ENCODE assay signal across 10 cellular contexts in the genomic region with DNA sequence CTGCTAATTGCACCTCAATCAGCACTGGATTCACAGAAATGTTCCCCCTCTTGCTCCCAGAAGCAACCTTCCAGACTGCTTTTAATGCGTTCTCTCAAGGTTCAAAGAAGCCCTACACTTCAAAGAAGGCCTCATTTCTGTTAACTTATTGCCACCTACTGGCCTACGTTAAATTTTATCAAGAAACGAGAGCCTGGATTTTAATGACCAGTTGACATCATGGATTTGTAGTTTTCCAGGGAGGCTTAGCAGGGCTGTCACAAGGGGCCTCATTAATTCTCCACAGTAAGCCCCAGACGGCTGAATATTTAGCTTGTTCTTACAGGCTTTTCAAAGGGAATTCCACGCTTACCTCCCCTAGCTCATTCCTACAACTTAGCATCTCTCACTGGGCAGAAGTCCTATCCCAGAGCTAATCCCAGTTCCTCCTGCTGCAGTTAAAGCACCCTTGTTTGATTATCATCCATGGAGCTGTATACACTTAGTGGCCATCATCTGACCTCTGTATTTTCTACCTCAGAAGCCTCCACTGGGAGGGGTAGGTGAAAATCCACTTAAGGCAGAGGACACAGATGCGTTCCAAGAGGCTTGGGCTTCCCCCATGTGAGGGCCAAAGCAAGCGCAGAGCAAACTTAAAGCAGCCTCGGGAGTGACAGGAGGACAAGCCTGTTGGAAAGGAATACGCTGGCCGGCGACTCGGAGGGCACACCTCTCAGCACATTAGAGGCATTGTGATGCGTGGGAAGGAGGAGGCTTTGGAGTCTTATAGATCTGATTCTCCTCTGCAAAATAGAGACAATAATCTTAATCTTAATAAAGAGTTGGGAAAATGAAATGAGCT. TPM values are rescaled to one million over a fixed set of nuclear protein-coding genes. Genes with fewer than 3 reads are reported as not detected.
DNase-seq lines count a peak whose midpoint lies in the region; ATAC-seq and TF ChIP-seq lines count a peak whose summit lies in the region.
"Had no signal": no experiment of that assay in that cellular context is flagged by ENCODE, and none has a peak within 500 bp of the region (broad histone marks: within the 10 kb centered on the region; RNA-seq: fewer than 3 reads in every experiment).

No MANE protein-coding gene starts in this region.

- no peak overlapping the region for H2BK15ac ChIP-seq in neuronal stem cell (ENCODE audit: low read length)

- no peaks in the 10 kb centered on the region for H3K4me1 ChIP-seq in GM23338 (ENCODE audit: insufficient read depth)
- H3K4me1 ChIP-seq in neuronal stem cell (ENCODE audit: control insufficient read depth in 2 of 2, insufficient read depth in 1 of 2, low read depth in 1 of 2, low read length in 2 of 2) = peaks cover 0 to 3% of the 10 kb centered on the region in 2 donors
- H3K4me1 ChIP-seq: testis had no signal

- H3K27me3 ChIP-seq in GM23338 (ENCODE audit: insufficient read depth) (no peaks in the 10 kb centered on the region), neuronal stem cell (ENCODE audit: control insufficient read depth in 3 of 3, insufficient read depth in 3 of 3, low read depth in 1 of 3, low read length in 3 of 3) (no peaks in the 10 kb centered on the region)
- H3K27me3 ChIP-seq: testis had no signal

- 0 out of 2 replicates have a peak overlapping the region, but pooled peaks have one; percentile 17 for H3K4me2 ChIP-seq in GM23338
- H3K4me2 ChIP-seq in neuronal stem cell (ENCODE audit: insufficient read depth, low read length, poor library complexity, severe bottlenecking) = no peak overlapping the region

- ATAC-seq in GM23338 (peak; percentile 88), GM19395 (IDR thresholded peaks at IDR 0.05; ENCODE audit: unreplicated experiment) (no peak), GM21723 (IDR thresholded peaks at IDR 0.05; ENCODE audit: unreplicated experiment) (no peak), HG02623 (IDR thresholded peaks at IDR 0.05; ENCODE audit: unreplicated experiment) (no peak)

- H3K36me3 ChIP-seq in GM23338 (ENCODE audit: insufficient read depth) = no peaks in the 10 kb centered on the region
- no peaks in the 10 kb centered on the region for H3K36me3 ChIP-seq in neuronal stem cell (replicated peaks in 1 of 2; ENCODE audit: control insufficient read depth in 2 of 2, insufficient read depth in 2 of 2, low read length in 2 of 2)

- no peak overlapping the region for H4K91ac ChIP-seq in neuronal stem cell (ENCODE audit: low read depth, low read length, poor library complexity)

- H3K79me1 ChIP-seq in neuronal stem cell (ENCODE audit: low read depth, low read length) = no peaks in the 10 kb centered on the region

- H2BK120ac ChIP-seq in neuronal stem cell (ENCODE audit: low read depth, low read length) = no peak overlapping the region

- H3K36me3 Mint-ChIP-seq in GM23338 (ENCODE audit: low read depth) = no peaks in the 10 kb centered on the region
- no peaks in the 10 kb centered on the region for H3K36me3 Mint-ChIP-seq in chondrocyte (ENCODE audit: low read depth)
- no peaks in the 10 kb centered on the region for H3K36me3 Mint-ChIP-seq in activated naive CD4-positive, alpha-beta T cell treated with anti-CD3 and anti-CD28 coated beads, Interleukin-2, amount 10 ng/mL, durations not matched to agents 7 days and 5 days

- TF ChIP-seq CTCF in GM23338 (conservative IDR thresholded peaks at IDR 0.05; ENCODE audit: low read depth in 2 of 2) = peak; percentile 51 to 71
- peak; percentile 50 for TF ChIP-seq CTCF in chondrocyte (IDR thresholded peaks at IDR 0.05)

- 0 out of 2 replicates have a peak overlapping the region, but pooled peaks have one; percentile 52 for H2AFZ ChIP-seq in GM23338
- no peak overlapping the region for H2AFZ ChIP-seq in neuronal stem cell (ENCODE audit: low read length)

- peaks cover 5% of the 10 kb centered on the region; the same call in 2 of the 3 replicates for H3K4me1 Mint-ChIP-seq in GM23338
- H3K4me1 Mint-ChIP-seq in chondrocyte (ENCODE audit: low read depth) = no peaks in the 10 kb centered on the region
- H3K4me1 Mint-ChIP-seq in activated naive CD4-positive, alpha-beta T cell treated with anti-CD3 and anti-CD28 coated beads, Interleukin-2, amount 10 ng/mL, durations not matched to agents 7 days and 5 days = no peaks in the 10 kb centered on the region

- peak; percentile 76 for DNase-seq in GM23338 (ENCODE audit: low spot score)
- peak; percentile 14 for DNase-seq in NCI-H2227 treated with DMSO at 0.1 percent for 48 hours (lab: John Stamatoyannopoulos, UW)
- DNase-seq in chondrocyte (ENCODE audit: low spot score) = no peak
- DNase-seq in neuronal stem cell (ENCODE audit: low spot score) = peak; percentile 36
- no peak for DNase-seq in activated naive CD4-positive, alpha-beta T cell treated with anti-CD3 and anti-CD28 coated beads, Interleukin-2, amount 10 ng/mL, durations not matched to agents 7 days and 5 days
- DNase-seq: testis had no signal

- H4K8ac ChIP-seq in neuronal stem cell (ENCODE audit: low read depth, low read length) = no peak overlapping the region

- no peaks in the 10 kb centered on the region for H3F3A ChIP-seq in GM23338 (replicated peaks; ENCODE audit: low read depth)

- no peak overlapping the region for H2BK5ac ChIP-seq in neuronal stem cell (ENCODE audit: low read length)

- H3K27ac Mint-ChIP-seq in GM23338 (no peak overlapping the region), chondrocyte (ENCODE audit: unreplicated experiment) (no peak overlapping the region)
- no peak overlapping the region for H3K27ac Mint-ChIP-seq in activated naive CD4-positive, alpha-beta T cell treated with anti-CD3 and anti-CD28 coated beads, Interleukin-2, amount 10 ng/mL, durations not matched to agents 7 days and 5 days

- H2BK12ac ChIP-seq in neuronal stem cell (ENCODE audit: low read length) = no peak overlapping the region

- H3K14ac ChIP-seq in neuronal stem cell (ENCODE audit: low read length) = no peak overlapping the region

- WGBS in neuronal stem cell (ENCODE audit: extremely low coverage in 2 of 2, insufficient read length in 2 of 2, insufficient replicate concordance in 1 of 2), 2 donors = no CpG with 5 or more reads among the region's 13 CpGs

- H3K27me3 Mint-ChIP-seq in GM23338 (ENCODE audit: insufficient read depth, low read depth, poor library complexity) (no peaks in the 10 kb centered on the region), chondrocyte (ENCODE audit: low read depth) (peaks cover 26% of the 10 kb centered on the region)
- peaks cover 11% of the 10 kb centered on the region for H3K27me3 Mint-ChIP-seq in activated naive CD4-positive, alpha-beta T cell treated with anti-CD3 and anti-CD28 coated beads, Interleukin-2, amount 10 ng/mL, durations not matched to agents 7 days and 5 days

- H3K4me3 ChIP-seq in GM23338 (no peak overlapping the region), neuronal stem cell (ENCODE audit: low read length in 2 of 2) (no peak overlapping the region)
- H3K4me3 ChIP-seq: skin epidermis, testis had no signal

- no peak overlapping the region for H2AK5ac ChIP-seq in neuronal stem cell (ENCODE audit: low read depth, low read length)

- H3K18ac ChIP-seq in neuronal stem cell (ENCODE audit: low read length) = no peak overlapping the region

- no peaks in the 10 kb centered on the region for H3K9me3 Mint-ChIP-seq in GM23338
- peaks cover 8% of the 10 kb centered on the region for H3K9me3 Mint-ChIP-seq in chondrocyte (ENCODE audit: low read depth)
- no peaks in the 10 kb centered on the region for H3K9me3 Mint-ChIP-seq in activated naive CD4-positive, alpha-beta T cell treated with anti-CD3 and anti-CD28 coated beads, Interleukin-2, amount 10 ng/mL, durations not matched to agents 7 days and 5 days

- H3K23ac ChIP-seq in neuronal stem cell (ENCODE audit: low read depth, low read length, poor library complexity) = no peak overlapping the region

- H3K4me3 Mint-ChIP-seq in GM23338 (no peak overlapping the region), chondrocyte (ENCODE audit: unreplicated experiment) (no peak overlapping the region)
- H3K4me3 Mint-ChIP-seq in activated naive CD4-positive, alpha-beta T cell treated with anti-CD3 and anti-CD28 coated beads, Interleukin-2, amount 10 ng/mL, durations not matched to agents 7 days and 5 days = no peak overlapping the region

- no peaks in the 10 kb centered on the region for H4K20me1 ChIP-seq in GM23338 (replicated peaks; ENCODE audit: insufficient read depth)

- H3K9ac ChIP-seq in neuronal stem cell (ENCODE audit: low read depth, low read length, poor library complexity) = no peak overlapping the region

- H3K9me2 ChIP-seq in GM23338 (ENCODE audit: insufficient read depth) = no peaks in the 10 kb centered on the region

- H3K9me3 ChIP-seq in neuronal stem cell (replicated peaks in 1 of 2; ENCODE audit: control insufficient read depth in 2 of 2, insufficient read depth in 1 of 2, low read depth in 1 of 2, low read length in 2 of 2) = peaks cover 0 to 4% of the 10 kb centered on the region in 2 donors
- H3K9me3 ChIP-seq: testis had no signal

- H3K4ac ChIP-seq in neuronal stem cell (ENCODE audit: low read length) = no peak overlapping the region

- CTCF ChIA-PET in activated naive CD4-positive, alpha-beta T cell treated with anti-CD3 and anti-CD28 coated beads, Interleukin-2, amount 10 ng/mL, durations not matched to agents 7 days and 5 days (lab: Charles Lee) = no interaction called here

- H3K27ac ChIP-seq in GM23338 (ENCODE audit: low read depth) (no peak overlapping the region), neuronal stem cell (replicated peaks; ENCODE audit: low read length) (no peak overlapping the region)
- H3K27ac ChIP-seq: skin epidermis, testis had no signal

- no peaks in the 10 kb centered on the region for H3K79me2 ChIP-seq in GM23338 (replicated peaks; ENCODE audit: insufficient read depth)

TF ChIP-seq in GM23338, 12 proteins besides CTCF, POLR2A, EP300 and RAD21 (continues in another document):
- TF ChIP-seq JUNB (IDR thresholded peaks at IDR 0.05; ENCODE audit: unreplicated experiment) = no peak

RNA-seq across cellular contexts. Expression of a gene that starts 32.2 kb away (rescaled TPM):
- 2.2 and 3.6 TPM in 2 replicates for total RNA-seq in GM23338 (2014; rRNA removed; shearing (Covaris generic))
- polyA plus RNA-seq in GM23338 (2016; fragmentation: Nextera tagmentation; extraction: Ambion mirVana) = 1.1 and 1.8 TPM in 2 replicates
- 1.0 to 1.1 TPM (median 1.1 TPM) in 3 replicates for total RNA-seq in chondrocyte
- 0.17 TPM for polyA plus RNA-seq in neuronal stem cell (2013, experiment 1 of 2)
- polyA plus RNA-seq in neuronal stem cell (2013, experiment 2 of 2) = 0.21 TPM

RNA-seq across cellular contexts. Expression of a gene that starts 50.0 kb away (rescaled TPM):
- total RNA-seq in GM23338 (2014; rRNA removed; shearing (Covaris generic)) = not detected in 2 replicates
- polyA plus RNA-seq in GM23338 (2016; fragmentation: Nextera tagmentation; extraction: Ambion mirVana) = not detected in 2 replicates
- total RNA-seq in chondrocyte = not detected in 3 replicates
- polyA plus RNA-seq in neuronal stem cell (2013, experiment 1 of 2) = not detected
- polyA plus RNA-seq in neuronal stem cell (2013, experiment 2 of 2) = not detected

Comparison
In these comparisons a context has a peak if more than half of its experiments do, and no peak if none do; other contexts are left out.
1. DNase-seq: peak in GM23338 (single experiment), NCI-H2227 treated with DMSO at 0.1 percent for 48 hours (single experiment) and neuronal stem cell (single experiment); none in chondrocyte (single experiment) and activated naive CD4-positive, alpha-beta T cell treated with anti-CD3 and anti-CD28 coated beads, Interleukin-2, amount 10 ng/mL, durations not matched to agents 7 days and 5 days (single experiment).